In genomic region chr20:32695089-32695488, GRCh38 we compare ENCODE assay signal across 19 cellular contexts. TPM values are rescaled to one million over a fixed set of nuclear protein-coding genes. Genes with fewer than 3 reads are reported as not detected.
DNase-seq lines count a peak whose midpoint lies in the region; ATAC-seq, FAIRE-seq and TF ChIP-seq lines count a peak whose summit lies in the region.
"Had no signal": no experiment of that assay in that cellular context is flagged by ENCODE, and none has a peak within 500 bp of the region (broad histone marks: within the 10 kb centered on the region; RNA-seq: fewer than 3 reads in every experiment).

No MANE protein-coding gene starts in this region.

- no peaks in the 10 kb centered on the region for H4K20me1 ChIP-seq in HepG2 (ENCODE audit: insufficient read depth, low read length)

- H3K4me1 Mint-ChIP-seq in mesothelial cell of epicardium: peaks cover 9% of the 10 kb centered on the region

- in situ Hi-C loops in HepG2 (cut with HindIII; ENCODE audit: extremely low pct_ligation_motif_present, low pct_unique_long_range_greater_than_20kb): no loop called here

- TF ChIP-seq CTCF in HepG2 (CRISPR knock-in tag; IDR thresholded peaks at IDR 0.05) (no peak), right lobe of liver (IDR thresholded peaks at IDR 0.05) (no peak), LNCaP clone FGC (IDR thresholded peaks at IDR 0.05; ENCODE audit: control insufficient read depth, extremely low read depth, insufficient read depth) (no peak), mesothelial cell of epicardium (IDR thresholded peaks at IDR 0.05; ENCODE audit: unreplicated experiment) (no peak)

- TF ChIP-seq POLR2A in HepG2 (IDR thresholded peaks at IDR 0.05; ENCODE audit: insufficient read depth in 1 of 2, low read depth in 2 of 2, low read length in 2 of 2) (no peak), right lobe of liver (IDR thresholded peaks at IDR 0.05) (no peak)

- H3K79me2 ChIP-seq in HepG2 (ENCODE audit: insufficient read depth, low read length): no peaks in the 10 kb centered on the region

- no peaks in the 10 kb centered on the region for H3K27me3 Mint-ChIP-seq in mesothelial cell of epicardium (ENCODE audit: low read depth)

- ATAC-seq in HepG2 (no peak), right lobe of liver (no peak), HG02981 (IDR thresholded peaks at IDR 0.05; ENCODE audit: unreplicated experiment) (no peak)
- ATAC-seq: Panc1 had no signal

- DNase-seq in HepG2 (ENCODE audit: low spot score) (no peak), right lobe of liver (no peak), LNCaP clone FGC (ENCODE audit: low read depth) (peak; percentile 46), mesothelial cell of epicardium (ENCODE audit: low spot score in 2 of 2, unreplicated experiment in 2 of 2) (no peak), RPMI8226 (no peak), NCI-H2081 treated with DMSO at 0.1 percent for 48 hours (lab: John Stamatoyannopoulos, UW) (no peak)
- DNase-seq: DMS79, MG63, NCI-H1048, NCI-H1436, NCI-H1930, NCI-H2171, NCI-H446 treated with DMSO at 0.1 percent for 48 hours had no signal

- H3K4me1 ChIP-seq in HepG2 (ENCODE audit: insufficient read depth, low read length): no peaks in the 10 kb centered on the region
- no peaks in the 10 kb centered on the region for H3K4me1 ChIP-seq in right lobe of liver
- H3K4me1 ChIP-seq: A549, SJSA1 had no signal

- H3K4me3 ChIP-seq in HepG2 (replicated peaks in 1 of 3; ENCODE audit: insufficient read depth in 1 of 3, low read depth in 2 of 3, low read length in 3 of 3) (no peak overlapping the region), right lobe of liver (no peak overlapping the region), LNCaP clone FGC (ENCODE audit: low read depth, low read length) (no peak overlapping the region)
- H3K4me3 ChIP-seq: A549, MG63, SJSA1 had no signal

- H3K27me3 ChIP-seq in HepG2 (ENCODE audit: control insufficient read depth in 1 of 2, insufficient read depth in 2 of 2, low read length in 2 of 2) (no peaks in the 10 kb centered on the region), right lobe of liver (no peaks in the 10 kb centered on the region)
- H3K27me3 ChIP-seq: MG63, SJSA1 had no signal

- H3K27ac ChIP-seq in HepG2 (ENCODE audit: extremely low read length, insufficient read depth, low read length) (no peak overlapping the region), right lobe of liver (no peak overlapping the region)
- H3K27ac ChIP-seq: A549, SJSA1 had no signal

- POLR2A ChIA-PET in HepG2 (lab: Yijun Ruan, JAX): interaction anchor here (0.7 to 1.1 kb wide), 2 partner anchors 14 to 1608 kb away, joined by 3 to 4 read pairs; partner anchors contain the start of gene AHCY

- H3K9me3 Mint-ChIP-seq in mesothelial cell of epicardium: no peaks in the 10 kb centered on the region

- peak; percentile 23 for FAIRE-seq in HepG2 (lab: Jason Lieb, UNC)
- FAIRE-seq: A549 had no signal

- H3K9me3 ChIP-seq in HepG2 (ENCODE audit: low read length) (no peaks in the 10 kb centered on the region), right lobe of liver (no peaks in the 10 kb centered on the region)
- H3K9me3 ChIP-seq: A549, MG63, SJSA1 had no signal

- no TSS peak for BruUV-seq in HepG2 (replicated peaks; lab: Mats Ljungman, UMichigan)

- H3K4me3 Mint-ChIP-seq in mesothelial cell of epicardium: no peak overlapping the region

- H2AFZ ChIP-seq in HepG2 (ENCODE audit: low read length): no peak overlapping the region

- TF ChIP-seq EP300 in HepG2 (IDR thresholded peaks at IDR 0.05; ENCODE audit: low read depth in 2 of 2, low read length in 2 of 2): no peak
- TF ChIP-seq EP300 in HepG2 (CRISPR knock-in tag; IDR thresholded peaks at IDR 0.05; ENCODE audit: borderline replicate concordance): no peak

- H3K9ac ChIP-seq in HepG2 (ENCODE audit: insufficient read depth, low read depth, low read length): no peak overlapping the region

- CTCF ChIA-PET in HepG2 (lab: Yijun Ruan, JAX; ENCODE audit: low intra/inter-chr PET ratio, low total read pairs): no interaction called here

- H3K27ac Mint-ChIP-seq in mesothelial cell of epicardium: peak overlapping the region; percentile 73

- H3K4me2 ChIP-seq in HepG2 (ENCODE audit: low read depth, low read length): no peak overlapping the region
- H3K4me2 ChIP-seq: A549 had no signal

- intact Hi-C loops in HepG2 (cut with micrococcal nuclease; ENCODE audit: unreplicated experiment) (no loop called here), right lobe of liver (cut with DNase I) (no loop called here)

- H3K36me3 ChIP-seq in HepG2 (replicated peaks in 1 of 2; ENCODE audit: control insufficient read depth in 1 of 2, insufficient read depth in 2 of 2, low read length in 2 of 2) (no peaks in the 10 kb centered on the region), right lobe of liver (no peaks in the 10 kb centered on the region)
- H3K36me3 ChIP-seq: MG63, SJSA1 had no signal

- peaks cover 4% of the 10 kb centered on the region for H3K36me3 Mint-ChIP-seq in mesothelial cell of epicardium

- no peak for TF ChIP-seq RAD21 in HepG2 (CRISPR knock-in tag; IDR thresholded peaks at IDR 0.05)

TF ChIP-seq in HepG2, 621 proteins besides CTCF, POLR2A, EP300 and RAD21:
- TF ChIP-seq TGIF2 (CRISPR knock-in tag; IDR thresholded peaks at IDR 0.05): no peak

RNA-seq across cellular contexts. Expression of gene C20orf203, which starts 21.3 kb away (rescaled TPM):
- total RNA-seq in HepG2 (2016; rRNA removed; fragmentation: Illumina TruSeq; extraction: Trizol) (0.02 TPM in 1 of 2 replicates, not detected in the other), right lobe of liver (not detected), mesothelial cell of epicardium (0.98 to 1.6 TPM (median 1.2 TPM) in 3 replicates)
- not detected in 2 replicates for total RNA-seq in HepG2 (2016; cell fraction: cytosol; rRNA removed; fragmentation: Illumina TruSeq; extraction: Trizol; ENCODE audit: low read depth)
- total RNA-seq in HepG2 (2016; cell fraction: insoluble cytoplasmic fraction; rRNA removed; fragmentation: Illumina TruSeq; extraction: Trizol): 0.03 and 0.04 TPM in 2 replicates
- total RNA-seq in HepG2 (2016; cell fraction: membrane; rRNA removed; fragmentation: Illumina TruSeq; extraction: Trizol): not detected in 2 replicates
- 0.12 TPM in 1 of 2 replicates, not detected in the other for total RNA-seq in HepG2 (2016; cell fraction: nucleus; rRNA removed; fragmentation: Illumina TruSeq; extraction: Trizol)
- 0.04 and 0.05 TPM in 2 replicates for polyA plus RNA-seq in HepG2 (2011; rRNA removed)
- polyA plus RNA-seq in HepG2 (2011; cell fraction: cytosol; rRNA removed): 0.01 TPM in 1 of 2 replicates, not detected in the other
- polyA plus RNA-seq in HepG2 (2011; cell fraction: nucleus; rRNA removed): 0.24 and 0.29 TPM in 2 replicates
- 0.03 and 0.08 TPM in 2 replicates for polyA plus RNA-seq in HepG2 (2012)
- polyA plus RNA-seq in HepG2 (2016; cell fraction: cytosol; fragmentation: Illumina TruSeq; extraction: Trizol; ENCODE audit: low read depth): not detected in 2 replicates
- not detected in 2 replicates for polyA plus RNA-seq in HepG2 (2016; cell fraction: insoluble cytoplasmic fraction; fragmentation: Illumina TruSeq; extraction: Trizol; ENCODE audit: low read depth)
- polyA plus RNA-seq in HepG2 (2016; cell fraction: membrane; fragmentation: Illumina TruSeq; extraction: Trizol; ENCODE audit: low read depth): 0.06 TPM in 1 of 2 replicates, not detected in the other
- not detected in 2 replicates for polyA plus RNA-seq in HepG2 (2016; cell fraction: nucleus; fragmentation: Illumina TruSeq; extraction: Trizol; ENCODE audit: insufficient read depth, low read depth)
- 0.18 TPM in 1 of 2 replicates, not detected in the other for polyA minus RNA-seq in HepG2 (2011; rRNA and poly(A)+ RNA removed; ENCODE audit: low replicate concordance)
- polyA minus RNA-seq in HepG2 (2011; cell fraction: cytosol; rRNA and poly(A)+ RNA removed): not detected in 2 replicates
- polyA minus RNA-seq in HepG2 (2011; cell fraction: nucleus; rRNA and poly(A)+ RNA removed): 0.12 and 0.13 TPM in 2 replicates
- total RNA-seq: H4, HT-29, SJSA1 had no signal
- polyA plus RNA-seq: A549 had no signal

RNA-seq across cellular contexts. Expression of gene COMMD7, which starts 48.2 kb away (rescaled TPM):
- total RNA-seq in HepG2 (2016; rRNA removed; fragmentation: Illumina TruSeq; extraction: Trizol) (42.1 and 50.7 TPM in 2 replicates), right lobe of liver (10 to 100 TPM; 15.2 to 21.3 (median 18.6) TPM), mesothelial cell of epicardium (36.3 to 40.8 TPM (median 39.2 TPM) in 3 replicates)
- total RNA-seq in HepG2 (2016; cell fraction: cytosol; rRNA removed; fragmentation: Illumina TruSeq; extraction: Trizol; ENCODE audit: low read depth): 43.5 and 46.2 TPM in 2 replicates
- 45.7 and 51.2 TPM in 2 replicates for total RNA-seq in HepG2 (2016; cell fraction: insoluble cytoplasmic fraction; rRNA removed; fragmentation: Illumina TruSeq; extraction: Trizol)
- total RNA-seq in HepG2 (2016; cell fraction: membrane; rRNA removed; fragmentation: Illumina TruSeq; extraction: Trizol): 61.6 and 66.4 TPM in 2 replicates
- total RNA-seq in HepG2 (2016; cell fraction: nucleus; rRNA removed; fragmentation: Illumina TruSeq; extraction: Trizol): 18.5 and 21.3 TPM in 2 replicates
- polyA plus RNA-seq in HepG2 (2011; rRNA removed): 53.3 and 57.6 TPM in 2 replicates
- 43.6 and 53.1 TPM in 2 replicates for polyA plus RNA-seq in HepG2 (2011; cell fraction: cytosol; rRNA removed)
- 25.7 and 36.0 TPM in 2 replicates for polyA plus RNA-seq in HepG2 (2011; cell fraction: nucleus; rRNA removed)
- polyA plus RNA-seq in HepG2 (2012): 41.4 and 42.8 TPM in 2 replicates
- polyA plus RNA-seq in HepG2 (2016; cell fraction: cytosol; fragmentation: Illumina TruSeq; extraction: Trizol; ENCODE audit: low read depth): 58.9 and 74.1 TPM in 2 replicates
- 70.1 and 77.5 TPM in 2 replicates for polyA plus RNA-seq in HepG2 (2016; cell fraction: insoluble cytoplasmic fraction; fragmentation: Illumina TruSeq; extraction: Trizol; ENCODE audit: low read depth)
- 74.5 and 89.5 TPM in 2 replicates for polyA plus RNA-seq in HepG2 (2016; cell fraction: membrane; fragmentation: Illumina TruSeq; extraction: Trizol; ENCODE audit: low read depth)
- 54.8 and 59.1 TPM in 2 replicates for polyA plus RNA-seq in HepG2 (2016; cell fraction: nucleus; fragmentation: Illumina TruSeq; extraction: Trizol; ENCODE audit: insufficient read depth, low read depth)
- polyA minus RNA-seq in HepG2 (2011; rRNA and poly(A)+ RNA removed; ENCODE audit: low replicate concordance): 21.5 and 39.2 TPM in 2 replicates
- 16.5 and 16.9 TPM in 2 replicates for polyA minus RNA-seq in HepG2 (2011; cell fraction: cytosol; rRNA and poly(A)+ RNA removed)
- polyA minus RNA-seq in HepG2 (2011; cell fraction: nucleus; rRNA and poly(A)+ RNA removed): 9.7 and 13.8 TPM in 2 replicates
